9 cellular contexts compared by ENCODE assay signal in genomic region chr7:116315293-116315692, GRCh38.
DNase-seq lines count a peak whose midpoint lies in the region; ATAC-seq and TF ChIP-seq lines count a peak whose summit lies in the region.
"Had no signal": no experiment of that assay in that cellular context is flagged by ENCODE, and none has a peak within 500 bp of the region (broad histone marks: within the 10 kb centered on the region; RNA-seq: fewer than 3 reads in every experiment).

No MANE protein-coding gene starts in this region.

- H3K4me1 Mint-ChIP-seq in T-helper 17 cell, result no peaks in the 10 kb centered on the region

- H3K4me1 ChIP-seq in HCT116 (ENCODE audit: control insufficient read depth in 1 of 2, insufficient read depth in 2 of 2, low read length in 2 of 2) (peaks cover 29 to 45% of the 10 kb centered on the region in 2 experiments), stomach smooth muscle (ENCODE audit: control insufficient read depth, insufficient read depth, low read length) (peaks cover 16% of the 10 kb centered on the region)
- H3K4me1 ChIP-seq: Peyer's patch had no signal

- no peak for DNase-seq in HCT116 (ENCODE audit: low read depth, low spot score)
- peak; percentile 82 for DNase-seq in astrocyte of the hippocampus (ENCODE audit: low read depth, low spot score)
- DNase-seq in left ventricle myocardium superior, result peak; percentile 36
- no peak for DNase-seq in UCSD-AML1 (lab: John Stamatoyannopoulos, UW; ENCODE audit: unreplicated experiment)
- DNase-seq in NCI-H2171 (lab: John Stamatoyannopoulos, UW), result no peak
- no peak for DNase-seq in T-helper 17 cell
- DNase-seq: Peyer's patch had no signal

- CTCF ChIA-PET in HCT116 (lab: Charles Lee), result no interaction called here

- no peaks in the 10 kb centered on the region for H3K9me2 ChIP-seq in HCT116 (ENCODE audit: insufficient read depth)

- no peak overlapping the region for H3K4me3 ChIP-seq in HCT116 (replicated peaks in 1 of 2; ENCODE audit: low read depth in 1 of 2, low read length in 2 of 2)
- H3K4me3 ChIP-seq in stomach smooth muscle (ENCODE audit: low read length in 2 of 2), result no peak overlapping the region
- H3K4me3 ChIP-seq: Peyer's patch had no signal

- H3K4me3 Mint-ChIP-seq in T-helper 17 cell, result no peak overlapping the region

- TF ChIP-seq CTCF in HCT116 (IDR thresholded peaks at IDR 0.05 in 2 of 3, conservative IDR thresholded peaks at IDR 0.05 in 1 of 3; ENCODE audit: borderline replicate concordance in 1 of 3, insufficient read depth in 1 of 3, low read depth in 2 of 3, low read length in 2 of 3), result no peak

- H3K4me2 ChIP-seq in HCT116 (ENCODE audit: low read length), result peak overlapping the region; percentile 71

- H3K9me3 ChIP-seq in HCT116 (ENCODE audit: control insufficient read depth in 1 of 2, insufficient read depth in 1 of 2, low read depth in 1 of 2, low read length in 2 of 2) (no peaks in the 10 kb centered on the region), stomach smooth muscle (ENCODE audit: control insufficient read depth in 2 of 2, low read length in 2 of 2) (peaks cover 0 to 4% of the 10 kb centered on the region in 2 donors), T-helper 17 cell (ENCODE audit: control insufficient read depth, low read length, poor library complexity, severe bottlenecking) (no peaks in the 10 kb centered on the region)
- H3K9me3 ChIP-seq: Peyer's patch had no signal

- H2AFZ ChIP-seq in HCT116 (ENCODE audit: low read depth, low read length, poor library complexity, severe bottlenecking), result no peak overlapping the region

- TF ChIP-seq POLR2A in HCT116 (IDR thresholded peaks at IDR 0.05; ENCODE audit: borderline replicate concordance, extremely low read depth, insufficient read depth, insufficient read length), result no peak

- POLR2A ChIA-PET in HCT116 (lab: Charles Lee), result no interaction called here

- no peaks in the 10 kb centered on the region for H3K36me3 Mint-ChIP-seq in T-helper 17 cell (ENCODE audit: low read depth)

- H3K79me2 ChIP-seq in HCT116 (ENCODE audit: insufficient read depth, low read length), result no peaks in the 10 kb centered on the region

- H3K27me3 ChIP-seq in HCT116 (ENCODE audit: insufficient read depth, low read length) (no peaks in the 10 kb centered on the region), stomach smooth muscle (ENCODE audit: control insufficient read depth in 1 of 2, insufficient read depth in 2 of 2, low read length in 2 of 2) (no peaks in the 10 kb centered on the region)
- H3K27me3 ChIP-seq: Peyer's patch had no signal

- ATAC-seq in HCT116 (no peak), left ventricle myocardium superior (peak; percentile 65), T-helper 17 cell (no peak), HG02610 (IDR thresholded peaks at IDR 0.05; ENCODE audit: unreplicated experiment) (no peak)

- RAD21 ChIA-PET in HCT116 (lab: Charles Lee; ENCODE audit: low non-redundant PET in 1 of 2, low total read pairs in 2 of 2, uncharacterized antibody in 2 of 2, unreplicated experiment in 2 of 2), result no interaction called here

- BruUV-seq in HCT116 (replicated peaks; lab: Mats Ljungman, UMichigan), result no TSS peak

- peak overlapping the region; percentile 89 for H3K27ac ChIP-seq in HCT116 (ENCODE audit: low read depth, low read length)
- H3K27ac ChIP-seq in stomach smooth muscle (ENCODE audit: low read length), result peak overlapping the region; percentile 37
- H3K27ac ChIP-seq: Peyer's patch had no signal

- intact Hi-C loops in HCT116 (cut with micrococcal nuclease), result no loop called here
- intact Hi-C loops in left ventricle myocardium superior (cut with micrococcal nuclease), result no loop called here

- no peaks in the 10 kb centered on the region for H4K20me1 ChIP-seq in HCT116 (ENCODE audit: insufficient read depth)

- TF ChIP-seq RAD21 in HCT116 (IDR thresholded peaks at IDR 0.05; ENCODE audit: low read depth), result no peak

- H3K36me3 ChIP-seq in HCT116 (ENCODE audit: control insufficient read depth in 1 of 2, insufficient read depth in 2 of 2, low read length in 2 of 2) (peaks cover 0 to 11% of the 10 kb centered on the region in 2 experiments; a peak in 1 of 4 replicates), stomach smooth muscle (ENCODE audit: control insufficient read depth in 2 of 2, insufficient read depth in 2 of 2, low read length in 2 of 2) (no peaks in the 10 kb centered on the region)
- H3K36me3 ChIP-seq: Peyer's patch had no signal

- H3K27ac Mint-ChIP-seq in T-helper 17 cell, result no peak overlapping the region

- H3K9ac ChIP-seq in HCT116 (ENCODE audit: low read length) (peak overlapping the region; percentile 52), stomach smooth muscle (ENCODE audit: low read length in 2 of 2) (no peak overlapping the region)

- H3K27me3 Mint-ChIP-seq in T-helper 17 cell, result peaks cover 34% of the 10 kb centered on the region

TF ChIP-seq in HCT116, 20 proteins besides CTCF, POLR2A, EP300 and RAD21:
- TF ChIP-seq CEBPB (IDR thresholded peaks at IDR 0.05; ENCODE audit: low read depth) (no peak), SRF (IDR thresholded peaks at IDR 0.05; ENCODE audit: low read depth) (no peak), EZH2 (IDR thresholded peaks at IDR 0.05) (no peak), SP1 (IDR thresholded peaks at IDR 0.05; ENCODE audit: low read depth) (no peak), ZFX (IDR thresholded peaks at IDR 0.05) (no peak), ELF1 (IDR thresholded peaks at IDR 0.05; ENCODE audit: borderline replicate concordance, low read depth) (no peak), EGR1 (IDR thresholded peaks at IDR 0.05; ENCODE audit: low read depth) (no peak), SIN3A (IDR thresholded peaks at IDR 0.05; ENCODE audit: low read depth) (no peak), FOSL1 (IDR thresholded peaks at IDR 0.05; ENCODE audit: low read depth) (no peak), JUND (IDR thresholded peaks at IDR 0.05) (no peak), MAX (IDR thresholded peaks at IDR 0.05) (no peak), POLR2AphosphoS5 (IDR thresholded peaks at IDR 0.05; ENCODE audit: low read depth, low read length) (no peak), EZH2phosphoT487 (IDR thresholded peaks at IDR 0.05; ENCODE audit: borderline replicate concordance) (no peak), ZBTB33 (IDR thresholded peaks at IDR 0.05; ENCODE audit: extremely low read depth, insufficient replicate concordance, low read length) (no peak)

Comparison
In these comparisons a context has a peak if more than half of its experiments do, and no peak if none do; other contexts are left out.
1. DNase-seq: peak in astrocyte of the hippocampus (single experiment) and left ventricle myocardium superior (single experiment); none in HCT116 (single experiment), UCSD-AML1 (single experiment), NCI-H2171 (single experiment) and T-helper 17 cell (0 of 3).